13 cellular contexts compared by ENCODE assay signal in the genomic region with DNA sequence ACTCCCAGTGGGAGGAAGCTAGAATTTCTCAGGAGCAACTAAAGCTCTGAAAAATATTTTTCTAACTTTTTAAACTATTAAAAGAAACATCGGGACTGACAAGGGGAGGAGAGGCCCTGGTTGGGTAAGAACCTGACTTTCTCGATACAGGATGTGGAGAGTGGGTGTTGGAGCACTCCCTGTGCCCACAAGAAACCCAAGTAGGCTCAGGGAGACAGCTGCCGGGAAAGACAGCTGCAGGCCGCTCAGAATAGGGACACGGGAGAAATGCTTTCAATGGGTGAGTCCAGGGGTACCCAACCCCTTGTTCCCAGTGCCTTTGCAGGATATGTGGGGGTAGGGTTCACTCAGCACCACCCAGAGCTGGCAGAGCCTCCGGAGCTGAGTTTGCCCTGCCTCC.
"Had no signal": no experiment of that assay in that cellular context is flagged by ENCODE, and none has a peak within 500 bp of the region (broad histone marks: within the 10 kb centered on the region; RNA-seq: fewer than 3 reads in every experiment).

No MANE protein-coding gene starts in this region.

- H3K36me3 Mint-ChIP-seq: activated naive CD8-positive, alpha-beta T cell treated with anti-CD3 and anti-CD28 coated beads, Interleukin-2, amount 10 ng/mL, durations not matched to agents 7 days and 5 days; naive B cell had no signal

- H3K9me3 Mint-ChIP-seq: activated CD8-positive, alpha-beta T cell treated with anti-CD3 and anti-CD28 coated beads for 36 hours; activated naive CD8-positive, alpha-beta T cell treated with anti-CD3 and anti-CD28 coated beads, Interleukin-2, amount 10 ng/mL, durations not matched to agents 7 days and 5 days; naive B cell; T-helper 2 cell treated with Interferon-gamma antibody and Interleukin-4, amounts not matched to agents 5 μg/mL and 100 μg/mL, for 36 hours had no signal

- H3K27me3 ChIP-seq: ascending aorta, colonic mucosa had no signal

- H3K36me3 ChIP-seq: ascending aorta, colonic mucosa, gastroesophageal sphincter had no signal

- DNase-seq: activated CD8-positive, alpha-beta memory T cell treated with anti-CD3 and anti-CD28 coated beads, Interleukin-2, amount 50 U/mL, for 48 hours; activated CD8-positive, alpha-beta T cell treated with anti-CD3 and anti-CD28 coated beads for 36 hours; activated naive CD8-positive, alpha-beta T cell treated with anti-CD3 and anti-CD28 coated beads, Interleukin-2, amount 10 ng/mL, durations not matched to agents 7 days and 5 days; colonic mucosa; left ventricle myocardium superior; naive B cell; right cardiac atrium; stimulated activated CD4-positive, alpha-beta T cell treated with anti-CD3 and anti-CD28 coated beads, Interleukin-2, amount 100 ng/mL, for 24 hours; stimulated activated naive CD4-positive, alpha-beta T cell; substantia nigra had no signal

- H3K27ac Mint-ChIP-seq: activated CD8-positive, alpha-beta T cell treated with anti-CD3 and anti-CD28 coated beads for 36 hours; activated naive CD8-positive, alpha-beta T cell treated with anti-CD3 and anti-CD28 coated beads, Interleukin-2, amount 10 ng/mL, durations not matched to agents 7 days and 5 days; T-helper 2 cell treated with Interferon-gamma antibody and Interleukin-4, amounts not matched to agents 5 μg/mL and 100 μg/mL, for 36 hours had no signal

- H3K9me3 ChIP-seq: ascending aorta, colonic mucosa, gastroesophageal sphincter had no signal

- H3K4me3 Mint-ChIP-seq: activated CD8-positive, alpha-beta T cell treated with anti-CD3 and anti-CD28 coated beads for 36 hours; activated naive CD8-positive, alpha-beta T cell treated with anti-CD3 and anti-CD28 coated beads, Interleukin-2, amount 10 ng/mL, durations not matched to agents 7 days and 5 days; naive B cell; T-helper 2 cell treated with Interferon-gamma antibody and Interleukin-4, amounts not matched to agents 5 μg/mL and 100 μg/mL, for 36 hours had no signal

- H3K4me1 ChIP-seq: ascending aorta had no signal

- H3K27ac ChIP-seq: ascending aorta, colonic mucosa, gastroesophageal sphincter had no signal

- H3K4me1 Mint-ChIP-seq: activated naive CD8-positive, alpha-beta T cell treated with anti-CD3 and anti-CD28 coated beads, Interleukin-2, amount 10 ng/mL, durations not matched to agents 7 days and 5 days had no signal

- H3K4me3 ChIP-seq: ascending aorta, colonic mucosa, gastroesophageal sphincter had no signal

- ATAC-seq: activated CD8-positive, alpha-beta T cell treated with anti-CD3 and anti-CD28 coated beads for 36 hours; gastroesophageal sphincter; left ventricle myocardium superior; right cardiac atrium had no signal
